ENCODE assay signal across 13 cellular contexts in genomic region chr12:96457191-96457930, GRCh38.
DNase-seq lines count a peak whose midpoint lies in the region; ATAC-seq and TF ChIP-seq lines count a peak whose summit lies in the region.
"Had no signal": no experiment of that assay in that cellular context is flagged by ENCODE, and none has a peak within 500 bp of the region (broad histone marks: within the 10 kb centered on the region; RNA-seq: fewer than 3 reads in every experiment).

No MANE protein-coding gene starts in this region.

- ATAC-seq in GM18511 (IDR thresholded peaks at IDR 0.05; ENCODE audit: unreplicated experiment) = peak; percentile 21
- peak; percentile 9 for ATAC-seq in HG03097 (IDR thresholded peaks at IDR 0.05; ENCODE audit: low FRiP score, unreplicated experiment)
- no peak for ATAC-seq in HG03571 (IDR thresholded peaks at IDR 0.05; ENCODE audit: unreplicated experiment)
- no peak for ATAC-seq in GM18909 (IDR thresholded peaks at IDR 0.05; ENCODE audit: poor library complexity, unreplicated experiment)
- ATAC-seq: left ventricle myocardium superior had no signal

- no peak overlapping the region for H2AFZ ChIP-seq in OCI-LY3 (ENCODE audit: low read depth, low read length)

- peaks cover 24% of the 10 kb centered on the region for H3K4me1 ChIP-seq in OCI-LY3 (ENCODE audit: low read length)

- H3K36me3 ChIP-seq in OCI-LY3 (replicated peaks; ENCODE audit: low read depth, low read length) = no peaks in the 10 kb centered on the region

- DNase-seq in islet precursor cell (peak; percentile 86), COR-L47 (lab: John Stamatoyannopoulos, UW) (no peak), SIG-M5 (lab: John Stamatoyannopoulos, UW) (no peak)
- DNase-seq: activated CD4-positive, alpha-beta memory T cell treated with anti-CD3 and anti-CD28 coated beads for 36 hours; C1 segment of cervical spinal cord; left ventricle myocardium superior; NCI-H2081; T-helper 9 cell had no signal

- no peak overlapping the region for H3K9ac ChIP-seq in OCI-LY3 (ENCODE audit: low read length)

- no peaks in the 10 kb centered on the region for H3K9me3 ChIP-seq in OCI-LY3 (ENCODE audit: insufficient read depth, low read length)

- H3K27ac ChIP-seq in OCI-LY3 (ENCODE audit: low read length) = no peak overlapping the region

- no peak overlapping the region for H3K4me3 ChIP-seq in OCI-LY3 (ENCODE audit: low read length)

- no peaks in the 10 kb centered on the region for H3K79me2 ChIP-seq in OCI-LY3 (ENCODE audit: low read length)

- TF ChIP-seq CTCF in OCI-LY3 (IDR thresholded peaks at IDR 0.05; ENCODE audit: low read depth, low read length) = no peak

- peak overlapping the region; percentile 61 for H3K4me2 ChIP-seq in OCI-LY3 (ENCODE audit: low read length)

- no peaks in the 10 kb centered on the region for H4K20me1 ChIP-seq in OCI-LY3 (ENCODE audit: insufficient read depth, low read length)

- peaks cover 3% of the 10 kb centered on the region; the same call in 1 of the 2 replicates for H3K27me3 ChIP-seq in OCI-LY3 (ENCODE audit: low read depth, low read length)

Comparison
In these comparisons a context has a peak if more than half of its experiments do, and no peak if none do; other contexts are left out.
1. ATAC-seq: peak in GM18511 (single experiment) and HG03097 (single experiment); none in HG03571 (single experiment) and GM18909 (single experiment).